ENCODE assay signal across 1 cellular context in genomic region chr17:2158011-2158410, GRCh38.
TF ChIP-seq lines count a peak whose summit lies in the region.

No MANE protein-coding gene starts in this region.

TF ChIP-seq in HepG2, 621 proteins besides CTCF, POLR2A, EP300 and RAD21 (continued from another document and continues in another):
- no peak for TF ChIP-seq DDIT3 (CRISPR knock-in tag; IDR thresholded peaks at IDR 0.05)
- peak; percentile 41 for TF ChIP-seq TCF7 (IDR thresholded peaks at IDR 0.05; ENCODE audit: low read depth)
- TF ChIP-seq AHR (CRISPR knock-in tag; IDR thresholded peaks at IDR 0.05) = no peak
- TF ChIP-seq REL (CRISPR knock-in tag; conservative IDR thresholded peaks at IDR 0.05) = no peak
- no peak for TF ChIP-seq SMAD1 (CRISPR knock-in tag; IDR thresholded peaks at IDR 0.05; ENCODE audit: borderline replicate concordance, low read depth)
- no peak for TF ChIP-seq ZNF687 (CRISPR knock-in tag; IDR thresholded peaks at IDR 0.05)
- TF ChIP-seq ZBTB2 (CRISPR knock-in tag; IDR thresholded peaks at IDR 0.05; ENCODE audit: low read depth) = no peak
- no peak for TF ChIP-seq GLI4 (CRISPR knock-in tag; IDR thresholded peaks at IDR 0.05; ENCODE audit: borderline replicate concordance)
- no peak for TF ChIP-seq MTERF4 (CRISPR knock-in tag; IDR thresholded peaks at IDR 0.05)
- TF ChIP-seq GTF2F1 (IDR thresholded peaks at IDR 0.05; ENCODE audit: low read length) = no peak
- TF ChIP-seq ZNF576 (CRISPR knock-in tag; IDR thresholded peaks at IDR 0.05) = no peak
- TF ChIP-seq ZNF782 (CRISPR knock-in tag; IDR thresholded peaks at IDR 0.05; ENCODE audit: borderline replicate concordance) = no peak
- no peak for TF ChIP-seq ATF4 (CRISPR knock-in tag; IDR thresholded peaks at IDR 0.05)
- TF ChIP-seq ZNF569 (CRISPR knock-in tag; IDR thresholded peaks at IDR 0.05; ENCODE audit: borderline replicate concordance) = no peak
- no peak for TF ChIP-seq SUZ12 (IDR thresholded peaks at IDR 0.05; ENCODE audit: low read depth, low read length)
- no peak for TF ChIP-seq ZNF451 (CRISPR knock-in tag; IDR thresholded peaks at IDR 0.05)
- no peak for TF ChIP-seq RCOR2 (CRISPR knock-in tag; IDR thresholded peaks at IDR 0.05)
- TF ChIP-seq ESRRA (CRISPR knock-in tag; IDR thresholded peaks at IDR 0.05; ENCODE audit: low read depth) = no peak
- no peak for TF ChIP-seq TFDP2 (CRISPR knock-in tag; IDR thresholded peaks at IDR 0.05)
- TF ChIP-seq TRAFD1 (CRISPR knock-in tag; IDR thresholded peaks at IDR 0.05; ENCODE audit: borderline replicate concordance) = no peak
- TF ChIP-seq ERF (CRISPR knock-in tag; IDR thresholded peaks at IDR 0.05) = 0 out of 2 replicates have a peak, but pooled peaks have one; percentile 20
- no peak; the same call in 1 of the 2 replicates for TF ChIP-seq ZNF12 (CRISPR knock-in tag; IDR thresholded peaks at IDR 0.05)
- TF ChIP-seq TOE1 (CRISPR knock-in tag; IDR thresholded peaks at IDR 0.05) = no peak
- no peak for TF ChIP-seq ZBTB1 (CRISPR knock-in tag; IDR thresholded peaks at IDR 0.05; ENCODE audit: borderline replicate concordance)
- no peak for TF ChIP-seq ZNF484 (CRISPR knock-in tag; IDR thresholded peaks at IDR 0.05; ENCODE audit: borderline replicate concordance, low read depth)
- TF ChIP-seq HOXA9 (CRISPR knock-in tag; IDR thresholded peaks at IDR 0.05; ENCODE audit: borderline replicate concordance) = no peak
- TF ChIP-seq ZNF589 (CRISPR knock-in tag; conservative IDR thresholded peaks at IDR 0.05) = no peak
- no peak for TF ChIP-seq PRDM10 (CRISPR knock-in tag; IDR thresholded peaks at IDR 0.05; ENCODE audit: low read depth)
- no peak for TF ChIP-seq MATR3 (CRISPR knock-in tag; IDR thresholded peaks at IDR 0.05)
- no peak for TF ChIP-seq PHB2 (IDR thresholded peaks at IDR 0.05; ENCODE audit: partially characterized antibody)
- peak; percentile 38; the same call in 1 of the 2 replicates for TF ChIP-seq SIX1 (CRISPR knock-in tag; IDR thresholded peaks at IDR 0.05; ENCODE audit: borderline replicate concordance)
- TF ChIP-seq ZNF549 (CRISPR knock-in tag; IDR thresholded peaks at IDR 0.05) = no peak
- TF ChIP-seq ZNF674 (CRISPR knock-in tag; IDR thresholded peaks at IDR 0.05; ENCODE audit: low read depth) = no peak
- no peak for TF ChIP-seq SP1 (IDR thresholded peaks at IDR 0.05)
- no peak for TF ChIP-seq SP1 (CRISPR knock-in tag; IDR thresholded peaks at IDR 0.05)
- TF ChIP-seq SNAPC4 (CRISPR knock-in tag; IDR thresholded peaks at IDR 0.05) = no peak
- no peak for TF ChIP-seq PTBP1 (IDR thresholded peaks at IDR 0.05; ENCODE audit: low read depth, low read length, poor library complexity, severe bottlenecking)
- no peak for TF ChIP-seq ZNF282 (IDR thresholded peaks at IDR 0.05; ENCODE audit: partially characterized antibody)
- TF ChIP-seq ZZZ3 (CRISPR knock-in tag; IDR thresholded peaks at IDR 0.05; ENCODE audit: borderline replicate concordance) = no peak
- TF ChIP-seq GLMP (CRISPR knock-in tag; IDR thresholded peaks at IDR 0.05; ENCODE audit: borderline replicate concordance) = no peak
